Comparison of ENCODE assay signal across 17 cellular contexts in the genomic region with DNA sequence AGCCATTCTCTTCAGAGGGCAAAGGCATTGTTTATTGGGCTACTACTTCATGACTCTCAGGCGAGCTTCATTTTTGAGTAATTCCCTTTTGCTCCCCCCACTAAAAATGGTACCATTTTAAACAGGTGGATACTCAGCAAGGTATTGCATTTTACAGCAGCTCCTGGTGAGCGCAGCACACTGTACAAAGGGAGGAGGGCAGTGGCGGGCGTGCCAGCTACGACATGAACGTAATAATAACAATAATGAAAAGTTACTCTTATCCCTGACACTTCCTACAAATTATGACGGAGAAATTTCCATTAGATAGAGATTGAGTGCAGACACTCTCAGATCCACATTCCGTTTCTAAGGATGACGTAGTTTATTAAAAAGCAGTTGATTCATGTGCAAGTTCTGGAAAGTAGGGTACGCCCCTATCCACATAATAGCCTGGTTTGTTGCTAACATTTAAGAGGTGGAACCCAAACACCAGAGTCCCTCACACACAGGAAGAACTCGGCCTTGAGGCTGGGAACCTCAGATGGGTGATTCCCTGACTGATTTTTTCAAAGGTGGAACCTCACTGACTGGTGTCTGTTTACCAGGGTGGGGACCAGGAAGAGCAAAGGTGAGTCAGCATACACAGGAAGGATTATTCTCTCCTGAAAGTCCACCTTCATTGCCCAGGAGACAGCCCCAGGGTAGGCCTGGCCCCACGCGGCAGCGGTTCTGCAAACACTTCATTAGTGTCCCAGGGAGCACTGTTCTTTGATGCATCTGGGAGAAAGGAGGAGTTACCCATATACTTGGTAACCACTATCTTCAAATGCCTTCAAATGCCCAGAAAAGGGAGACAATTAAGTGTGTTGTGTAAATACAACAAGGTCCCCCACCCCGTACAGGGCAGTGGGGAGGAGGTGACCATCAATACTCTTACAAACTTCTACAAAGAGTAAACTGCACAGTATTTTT.
A peak's percentile ranks its signal among the peaks of the same experiment; 100 is the strongest.
DNase-seq lines count a peak whose midpoint lies in the region; ATAC-seq, FAIRE-seq and TF ChIP-seq lines count a peak whose summit lies in the region.
"Had no signal": no experiment of that assay in that cellular context is flagged by ENCODE, and none has a peak within 500 bp of the region (broad histone marks: within the 10 kb centered on the region; RNA-seq: fewer than 3 reads in every experiment).

No MANE protein-coding gene starts in this region.

- no peaks in the 10 kb centered on the region for H3K9me3 Mint-ChIP-seq in osteocyte (ENCODE audit: unreplicated experiment)
- H3K9me3 Mint-ChIP-seq: activated naive CD4-positive, alpha-beta T cell treated with anti-CD3 and anti-CD28 coated beads, Interleukin-2, amount 10 ng/mL, durations not matched to agents 7 days and 5 days; CD4-positive, CD25-positive, alpha-beta regulatory T cell; neural crest cell; stimulated activated effector memory CD8-positive, alpha-beta T cell treated with anti-CD3 and anti-CD28 coated beads, Interleukin-12 subunit alpha, Interleukin-12 subunit beta, amount 100 ng/mL, for 72 hours had no signal

- FAIRE-seq in HepG2 (lab: Jason Lieb, UNC), result peak; percentile 100
- FAIRE-seq in H54 (lab: Jason Lieb, UNC), result no peak

- CTCF ChIA-PET in HepG2 (lab: Yijun Ruan, JAX; ENCODE audit: low intra/inter-chr PET ratio, low total read pairs), result no interaction called here

- no peaks in the 10 kb centered on the region for H3K27me3 Mint-ChIP-seq in osteocyte (ENCODE audit: unreplicated experiment)

- WGBS in HepG2 (ENCODE audit: low lambda C conversion rate), result 60% methylated on average over 12 of the region's 15 CpGs

- peaks cover 85% of the 10 kb centered on the region for H3K4me1 ChIP-seq in HepG2 (ENCODE audit: insufficient read depth, low read length)
- H3K4me1 ChIP-seq: thyroid gland had no signal

- intact Hi-C loops in Right ventricle myocardium superior (cut with DNase I), result no loop called here
- intact Hi-C loops in left ventricle myocardium superior (cut with micrococcal nuclease), result no loop called here
- intact Hi-C loops in HepG2 (cut with micrococcal nuclease; ENCODE audit: unreplicated experiment), result loop anchor here (2.0 to 10.0 kb wide), 2 partner anchors 48 to 96 kb away; partner anchors contain the start of gene MYO1E

- H3K9me3 ChIP-seq in HepG2 (ENCODE audit: low read length), result no peaks in the 10 kb centered on the region
- H3K9me3 ChIP-seq: thyroid gland had no signal

- H3K4me3 Mint-ChIP-seq in osteocyte (ENCODE audit: unreplicated experiment), result no peak overlapping the region
- H3K4me3 Mint-ChIP-seq: activated naive CD4-positive, alpha-beta T cell treated with anti-CD3 and anti-CD28 coated beads, Interleukin-2, amount 10 ng/mL, durations not matched to agents 7 days and 5 days; CD4-positive, CD25-positive, alpha-beta regulatory T cell; neural crest cell; stimulated activated effector memory CD8-positive, alpha-beta T cell treated with anti-CD3 and anti-CD28 coated beads, Interleukin-12 subunit alpha, Interleukin-12 subunit beta, amount 100 ng/mL, for 72 hours had no signal

- TF ChIP-seq CTCF in HepG2 (CRISPR knock-in tag; IDR thresholded peaks at IDR 0.05) (peak; percentile 27; the same call in 1 of the 2 replicates), osteocyte (IDR thresholded peaks at IDR 0.05) (no peak)

- POLR2A ChIA-PET in HepG2 (lab: Yijun Ruan, JAX), result no interaction called here

- peak overlapping the region; percentile 67 for H3K4me2 ChIP-seq in HepG2 (ENCODE audit: low read depth, low read length)

- H3K36me3 Mint-ChIP-seq in osteocyte (ENCODE audit: unreplicated experiment), result no peaks in the 10 kb centered on the region
- H3K36me3 Mint-ChIP-seq: CD4-positive, CD25-positive, alpha-beta regulatory T cell; stimulated activated effector memory CD8-positive, alpha-beta T cell treated with anti-CD3 and anti-CD28 coated beads, Interleukin-12 subunit alpha, Interleukin-12 subunit beta, amount 100 ng/mL, for 72 hours had no signal

- peak; percentile 66 to 95; a peak in 3 of 4 replicates for TF ChIP-seq EP300 in HepG2 (IDR thresholded peaks at IDR 0.05; ENCODE audit: low read depth in 2 of 2, low read length in 2 of 2)
- peak; percentile 93 for TF ChIP-seq EP300 in HepG2 (CRISPR knock-in tag; IDR thresholded peaks at IDR 0.05; ENCODE audit: borderline replicate concordance)

- H3K79me2 ChIP-seq in HepG2 (ENCODE audit: insufficient read depth, low read length), result peaks cover 3% of the 10 kb centered on the region

- H3K4me3 ChIP-seq in HepG2 (replicated peaks in 1 of 3; ENCODE audit: insufficient read depth in 1 of 3, low read depth in 2 of 3, low read length in 3 of 3), result peak overlapping the region in 1 of 3 experiments; percentile 39; a peak in 1 of 6 replicates
- H3K4me3 ChIP-seq: thyroid gland had no signal

- H3K4me1 Mint-ChIP-seq in osteocyte (ENCODE audit: unreplicated experiment), result peaks cover 2% of the 10 kb centered on the region

- peak overlapping the region; percentile 79 for H3K27ac ChIP-seq in HepG2 (ENCODE audit: extremely low read length, insufficient read depth, low read length)
- H3K27ac ChIP-seq: thyroid gland had no signal

- no TSS peak for BruUV-seq in HepG2 (replicated peaks; lab: Mats Ljungman, UMichigan)

- no peaks in the 10 kb centered on the region for H3K27me3 ChIP-seq in HepG2 (ENCODE audit: control insufficient read depth in 1 of 2, insufficient read depth in 2 of 2, low read length in 2 of 2)
- H3K27me3 ChIP-seq: thyroid gland had no signal

- TF ChIP-seq POLR2A in HepG2 (IDR thresholded peaks at IDR 0.05; ENCODE audit: insufficient read depth in 1 of 2, low read depth in 2 of 2, low read length in 2 of 2) (no peak), H54 (IDR thresholded peaks at IDR 0.05; ENCODE audit: low read depth, low read length) (no peak)

- H3K9ac ChIP-seq in HepG2 (ENCODE audit: insufficient read depth, low read depth, low read length), result peak overlapping the region; percentile 25

- in situ Hi-C loops in HepG2 (cut with HindIII; ENCODE audit: extremely low pct_ligation_motif_present, low pct_unique_long_range_greater_than_20kb), result no loop called here

- H3K36me3 ChIP-seq in HepG2 (replicated peaks in 1 of 2; ENCODE audit: control insufficient read depth in 1 of 2, insufficient read depth in 2 of 2, low read length in 2 of 2), result no peaks in the 10 kb centered on the region; a peak in 1 of 5 replicates
- H3K36me3 ChIP-seq: thyroid gland had no signal

- H4K20me1 ChIP-seq in HepG2 (ENCODE audit: insufficient read depth, low read length), result no peaks in the 10 kb centered on the region

- H3K27ac Mint-ChIP-seq in osteocyte (ENCODE audit: unreplicated experiment), result no peak overlapping the region
- H3K27ac Mint-ChIP-seq: activated naive CD4-positive, alpha-beta T cell treated with anti-CD3 and anti-CD28 coated beads, Interleukin-2, amount 10 ng/mL, durations not matched to agents 7 days and 5 days; stimulated activated effector memory CD8-positive, alpha-beta T cell treated with anti-CD3 and anti-CD28 coated beads, Interleukin-12 subunit alpha, Interleukin-12 subunit beta, amount 100 ng/mL, for 72 hours had no signal

- H2AFZ ChIP-seq in HepG2 (ENCODE audit: low read length), result no peak overlapping the region

- ATAC-seq in Right ventricle myocardium superior (ENCODE audit: poor library complexity), result peak; percentile 15
- ATAC-seq in left ventricle myocardium superior, result no peak
- ATAC-seq in HepG2, result peak; percentile 94
- ATAC-seq in GM21447 (IDR thresholded peaks at IDR 0.05; ENCODE audit: unreplicated experiment), result no peak
- ATAC-seq: stimulated activated effector memory CD8-positive, alpha-beta T cell treated with anti-CD3 and anti-CD28 coated beads, Interleukin-12 subunit alpha, Interleukin-12 subunit beta, amount 100 ng/mL, for 72 hours had no signal

- TF ChIP-seq RAD21 in HepG2 (CRISPR knock-in tag; IDR thresholded peaks at IDR 0.05), result peak; percentile 25; the same call in 1 of the 2 replicates

- no peak for DNase-seq in Right ventricle myocardium superior
- DNase-seq in left ventricle myocardium superior, result no peak
- DNase-seq in amniotic epithelial cell (ENCODE audit: low read depth), result peak; percentile 65
- peak; percentile 96 for DNase-seq in HepG2 (ENCODE audit: low spot score)
- no peak for DNase-seq in H54 (ENCODE audit: insufficient read length, low spot score)
- no peak for DNase-seq in AML-193 (lab: John Stamatoyannopoulos, UW)
- DNase-seq in osteocyte (ENCODE audit: extremely low spot score, unreplicated experiment), result no peak
- DNase-seq: activated CD4-positive, alpha-beta T cell treated with anti-CD3 and anti-CD28 coated beads for 4 hours; activated naive CD4-positive, alpha-beta T cell treated with anti-CD3 and anti-CD28 coated beads, Interleukin-2, amount 10 ng/mL, durations not matched to agents 7 days and 5 days; CD4-positive, CD25-positive, alpha-beta regulatory T cell; NCI-H1694; NCI-H446; T-helper 9 cell; thyroid gland had no signal

TF ChIP-seq in HepG2, 621 proteins besides CTCF, POLR2A, EP300 and RAD21 (continues in another document):
- TF ChIP-seq ZFP1 (CRISPR knock-in tag; IDR thresholded peaks at IDR 0.05) (0 out of 2 replicates have a peak, but pooled peaks have one; percentile 29), AHR (CRISPR knock-in tag; IDR thresholded peaks at IDR 0.05) (no peak; the same call in 1 of the 2 replicates), ZNF232 (CRISPR knock-in tag; IDR thresholded peaks at IDR 0.05; ENCODE audit: borderline replicate concordance) (peak; percentile 28; the same call in 1 of the 2 replicates), NFE2L1 (CRISPR knock-in tag; IDR thresholded peaks at IDR 0.05; ENCODE audit: borderline replicate concordance) (peak; percentile 53; the same call in 1 of the 2 replicates), NCOR1 (IDR thresholded peaks at IDR 0.05; ENCODE audit: borderline replicate concordance, low read length) (peak; percentile 69; the same call in 1 of the 2 replicates), ZBTB42 (CRISPR knock-in tag; IDR thresholded peaks at IDR 0.05) (no peak), RXRA (CRISPR knock-in tag; IDR thresholded peaks at IDR 0.05) (peak; percentile 93; the same call in 1 of the 2 replicates), TBX2 (CRISPR knock-in tag; IDR thresholded peaks at IDR 0.05; ENCODE audit: borderline replicate concordance) (peak; percentile 98), SAP130 (CRISPR knock-in tag; IDR thresholded peaks at IDR 0.05; ENCODE audit: low read depth) (peak; percentile 84), ZNF24 (IDR thresholded peaks at IDR 0.05) (peak; percentile 45; the same call in 1 of the 2 replicates)
- TF ChIP-seq, protein P1, sequence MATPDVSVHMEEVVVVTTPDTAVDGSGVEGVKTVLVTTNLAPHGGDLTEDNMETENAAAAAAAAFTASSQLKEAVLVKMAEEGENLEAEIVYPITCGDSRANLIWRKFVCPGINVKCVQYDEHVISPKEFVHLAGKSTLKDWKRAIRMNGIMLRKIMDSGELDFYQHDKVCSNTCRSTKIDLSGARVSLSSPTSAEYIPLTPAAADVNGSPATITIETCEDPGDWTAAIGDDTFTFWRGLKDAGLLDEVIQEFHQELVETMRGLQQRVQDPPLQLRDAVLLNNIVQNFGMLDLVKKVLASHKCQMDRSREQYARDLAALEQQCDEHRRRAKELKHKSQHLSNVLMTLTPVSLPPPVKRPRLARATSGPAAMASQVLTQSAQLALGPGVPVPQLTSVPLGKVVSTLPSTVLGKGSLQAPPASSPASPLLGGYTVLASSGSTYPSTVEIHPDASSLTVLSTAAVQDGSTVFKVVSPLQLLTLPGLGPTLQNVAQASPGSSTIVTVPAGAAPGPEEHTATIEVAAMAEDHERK (CRISPR knock-in tag; IDR thresholded peaks at IDR 0.05; ENCODE audit: low read depth), result no peak

Comparison
In these comparisons a context has a peak if more than half of its experiments do, and no peak if none do; other contexts are left out.
1. ATAC-seq: peak in Right ventricle myocardium superior (single experiment) and HepG2 (single experiment); none in left ventricle myocardium superior (single experiment) and GM21447 (single experiment).
2. DNase-seq: peak in amniotic epithelial cell (single experiment) and HepG2 (single experiment); none in Right ventricle myocardium superior (single experiment), left ventricle myocardium superior (single experiment), H54 (single experiment), AML-193 (0 of 2) and osteocyte (single experiment).